In the genomic region with DNA sequence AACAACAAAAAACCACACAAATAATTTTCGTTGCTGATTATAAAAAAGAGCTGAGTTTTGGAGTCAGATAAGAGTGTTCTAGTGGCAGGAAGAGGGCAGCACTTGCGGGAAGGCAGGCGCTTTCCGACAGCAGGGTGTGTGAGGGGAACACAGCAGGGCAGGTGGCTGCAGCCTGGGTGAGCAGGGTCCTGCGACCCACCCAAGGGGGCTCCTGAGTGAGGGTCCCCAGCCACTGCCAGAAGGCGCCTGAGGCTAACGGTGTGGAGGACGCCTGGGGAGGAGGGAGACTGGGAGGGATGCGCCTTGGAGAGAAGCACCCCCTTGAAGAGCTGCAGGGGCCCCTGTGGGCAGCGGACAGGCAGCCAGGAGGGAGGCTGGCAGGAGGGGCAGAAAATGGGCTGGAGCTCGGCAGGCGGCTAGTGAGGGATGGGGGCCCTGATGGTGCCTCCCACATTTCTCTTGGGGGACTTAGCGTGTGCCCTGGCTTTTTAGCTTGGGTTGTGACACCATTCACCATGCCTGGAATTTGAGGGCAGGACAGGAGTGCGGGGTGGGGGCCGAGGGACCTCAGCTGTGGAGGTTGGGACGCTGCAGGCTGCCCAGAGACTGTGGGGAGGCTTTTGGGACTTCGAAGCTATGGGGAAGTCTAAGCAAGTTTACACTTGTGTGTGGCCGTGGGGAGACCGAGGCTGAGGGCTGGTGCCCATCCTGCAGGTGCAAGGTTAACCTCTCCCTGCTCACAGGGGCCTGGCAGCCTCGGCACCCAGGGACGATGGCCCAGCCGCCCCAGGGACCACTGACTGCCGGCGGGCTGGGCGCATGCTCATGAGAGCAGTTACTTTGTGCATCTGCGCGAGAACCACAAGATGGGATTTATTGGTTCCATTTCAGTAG, we compare ENCODE assay signal across 1 cellular context.
TF ChIP-seq lines count a peak whose summit lies in the region.

No MANE protein-coding gene starts in this region.

TF ChIP-seq in K562, 482 proteins besides CTCF, POLR2A, EP300 and RAD21:
- TF ChIP-seq ZNF263 (CRISPR knock-in tag; IDR thresholded peaks at IDR 0.05; ENCODE audit: borderline replicate concordance) = peak; percentile 82
- TF ChIP-seq ZNF436 (CRISPR knock-in tag; IDR thresholded peaks at IDR 0.05) = no peak
- peak; percentile 40 to 56 for TF ChIP-seq NRF1 (conservative IDR thresholded peaks at IDR 0.05 in 1 of 2, IDR thresholded peaks at IDR 0.05 in 1 of 2)
